Comparison of ENCODE assay signal across 26 cellular contexts in the genomic region with DNA sequence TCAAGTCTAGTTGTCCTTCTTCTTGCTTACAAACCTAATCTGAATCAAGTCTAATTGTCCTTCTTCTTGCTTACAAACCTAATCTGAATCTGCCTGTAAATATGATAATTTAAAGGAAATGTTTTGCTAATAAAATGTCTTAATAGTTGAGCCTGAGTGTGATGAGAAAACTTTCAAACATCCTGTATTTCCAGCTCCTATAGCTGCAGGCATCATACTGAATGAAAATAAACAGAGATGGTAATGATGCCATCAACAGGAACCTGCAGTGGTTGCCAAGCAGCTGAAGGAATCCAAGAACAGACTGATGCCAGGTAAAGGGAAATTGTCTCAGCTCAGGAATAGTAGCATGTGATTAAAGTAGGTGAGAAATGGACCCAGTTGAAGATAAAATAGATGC.
A peak's percentile ranks its signal among the peaks of the same experiment; 100 is the strongest.
DNase-seq lines count a peak whose midpoint lies in the region; ATAC-seq, FAIRE-seq and TF ChIP-seq lines count a peak whose summit lies in the region.
"Had no signal": no experiment of that assay in that cellular context is flagged by ENCODE, and none has a peak within 500 bp of the region (broad histone marks: within the 10 kb centered on the region; RNA-seq: fewer than 3 reads in every experiment).

No MANE protein-coding gene starts in this region.

- no peak overlapping the region for H4K8ac ChIP-seq in trophoblast cell (ENCODE audit: low read depth, low read length)

- in situ Hi-C loops in T47D (cut with HindIII; ENCODE audit: low pct_unique_long_range_greater_than_20kb, low sequenced_read_pairs) (no loop called here), mammary epithelial cell (cut with MboI; ENCODE audit: low sequenced_read_pairs in 2 of 2) (no loop called here)

- no peak overlapping the region for H3K18ac ChIP-seq in trophoblast cell (ENCODE audit: low read length)

- H2BK12ac ChIP-seq in trophoblast cell (ENCODE audit: low read length) = no peak overlapping the region

- no peaks in the 10 kb centered on the region for H4K20me1 ChIP-seq in mammary epithelial cell (ENCODE audit: insufficient read depth, low read length)
- H4K20me1 ChIP-seq: BLaER1 had no signal

- CTCF ChIA-PET in mammary epithelial cell (lab: Charles Lee; ENCODE audit: low non-redundant PET) = no interaction called here

- H3K9ac ChIP-seq in mammary epithelial cell (ENCODE audit: insufficient read depth, low read length) = no peak overlapping the region
- H3K9ac ChIP-seq in trophoblast cell (ENCODE audit: low read length) = no peak overlapping the region
- H3K9ac ChIP-seq: BLaER1 had no signal

- H3K27ac ChIP-seq in mammary epithelial cell (ENCODE audit: insufficient read depth, low read depth, low read length) (no peak overlapping the region), trophoblast cell (ENCODE audit: low read depth, low read length) (no peak overlapping the region)
- H3K27ac ChIP-seq: BLaER1 had no signal

- H3K9me3 ChIP-seq in mammary epithelial cell (replicated peaks; ENCODE audit: insufficient read depth, low read length) (peaks cover 5% of the 10 kb centered on the region), trophoblast cell (ENCODE audit: insufficient read depth, low read depth, low read length) (peaks cover 4% of the 10 kb centered on the region)
- H3K9me3 ChIP-seq: BE2C had no signal

- no peak overlapping the region for H2AFZ ChIP-seq in mammary epithelial cell (ENCODE audit: low read depth, low read length)
- H2AFZ ChIP-seq in trophoblast cell (ENCODE audit: insufficient read depth, low read length, poor library complexity) = no peak overlapping the region

- intact Hi-C loops in mammary epithelial cell (cut with micrococcal nuclease) = no loop called here

- dilution Hi-C loops in mammary epithelial cell (cut with HindIII; ENCODE audit: low sequenced_read_pairs) = no loop called here

- H3K79me1 ChIP-seq in trophoblast cell (ENCODE audit: low read length) = no peaks in the 10 kb centered on the region

- H2BK120ac ChIP-seq in trophoblast cell (ENCODE audit: insufficient read depth, low read length, poor library complexity) = no peak overlapping the region

- H3K4me3 ChIP-seq in mammary epithelial cell (replicated peaks in 1 of 3; ENCODE audit: insufficient read depth in 1 of 3, low read depth in 2 of 3, low read length in 3 of 3) (no peak overlapping the region), bronchial epithelial cell (ENCODE audit: low read depth, low read length) (no peak overlapping the region), trophoblast cell (ENCODE audit: low read depth, low read length) (no peak overlapping the region)
- H3K4me3 ChIP-seq: BLaER1, GM12878 had no signal

- peaks cover 2% of the 10 kb centered on the region for H3K27me3 ChIP-seq in mammary epithelial cell (ENCODE audit: insufficient read depth, low read length)
- H3K27me3 ChIP-seq in bronchial epithelial cell (ENCODE audit: control insufficient read depth, insufficient read depth, low read length) = no peaks in the 10 kb centered on the region
- H3K27me3 ChIP-seq in trophoblast cell (ENCODE audit: insufficient read depth, low read length) = no peaks in the 10 kb centered on the region
- H3K27me3 ChIP-seq: BE2C had no signal

- no peaks in the 10 kb centered on the region for H3K79me2 ChIP-seq in mammary epithelial cell (ENCODE audit: insufficient read depth, low read length)
- H3K79me2 ChIP-seq in trophoblast cell (ENCODE audit: control insufficient read depth, insufficient read depth, low read length, poor library complexity) = no peaks in the 10 kb centered on the region

- H3K14ac ChIP-seq in trophoblast cell (ENCODE audit: low read length) = no peak overlapping the region

- H4K12ac ChIP-seq in trophoblast cell (ENCODE audit: low read depth, low read length) = no peak overlapping the region

- TF ChIP-seq CTCF in mammary epithelial cell (conservative IDR thresholded peaks at IDR 0.05 in 1 of 2, IDR thresholded peaks at IDR 0.05 in 1 of 2; ENCODE audit: extremely low read depth in 1 of 2, insufficient read depth in 1 of 2, low read depth in 1 of 2, low read length in 2 of 2) (no peak), bronchial epithelial cell (IDR thresholded peaks at IDR 0.05; ENCODE audit: insufficient read depth, low read length, severe bottlenecking) (no peak)

- H3K23ac ChIP-seq in trophoblast cell (ENCODE audit: low read length) = no peak overlapping the region

- H3K4me2 ChIP-seq in mammary epithelial cell (ENCODE audit: insufficient read depth, low read depth, low read length) (no peak overlapping the region), trophoblast cell (ENCODE audit: low read length) (no peak overlapping the region)
- H3K4me2 ChIP-seq: BLaER1 had no signal

- DNase-seq in T47D (ENCODE audit: low read depth in 1 of 2, low spot score in 1 of 2) (peak; percentile 5 to 84), mammary epithelial cell (no peak), bronchial epithelial cell (ENCODE audit: low read depth) (peak; percentile 11), trophoblast cell (peak; percentile 16 to 75), GM19240 (ENCODE audit: insufficient read length, low spot score) (no peak)
- DNase-seq: 8988T; ACHN; BE2C; C1 segment of cervical spinal cord; CD4-positive, alpha-beta memory T cell; CD4-positive, CD25-positive, alpha-beta regulatory T cell; CD8-positive, alpha-beta memory T cell; COR-L47; DMS 273 treated with DMSO at 0.1 percent for 48 hours; DMS153; DMS53; DMS79; DND-41; EL; GDM1 had no signal

- no peak overlapping the region for H2BK5ac ChIP-seq in trophoblast cell (ENCODE audit: low read depth, low read length, poor library complexity)

- no peaks in the 10 kb centered on the region for H3K4me1 ChIP-seq in mammary epithelial cell (ENCODE audit: insufficient read depth, low read length)
- no peaks in the 10 kb centered on the region for H3K4me1 ChIP-seq in trophoblast cell (ENCODE audit: control insufficient read depth in 1 of 2, insufficient read depth in 2 of 2, low read length in 2 of 2)
- H3K4me1 ChIP-seq: BE2C, BLaER1 had no signal

- H3K4ac ChIP-seq in trophoblast cell (ENCODE audit: low read depth, low read length) = no peak overlapping the region

- H4K91ac ChIP-seq in trophoblast cell (ENCODE audit: low read depth, low read length) = no peak overlapping the region

- no peak overlapping the region for H2AK5ac ChIP-seq in trophoblast cell (ENCODE audit: low read length)

- H3K36me3 ChIP-seq in mammary epithelial cell (ENCODE audit: insufficient read depth, low read length) = no peaks in the 10 kb centered on the region
- no peaks in the 10 kb centered on the region for H3K36me3 ChIP-seq in bronchial epithelial cell (ENCODE audit: control insufficient read depth, insufficient read depth, low read length)
- no peaks in the 10 kb centered on the region for H3K36me3 ChIP-seq in trophoblast cell (ENCODE audit: control insufficient read depth in 1 of 2, insufficient read depth in 2 of 2, low read length in 2 of 2)
- H3K36me3 ChIP-seq: BE2C, BLaER1 had no signal

- BruUV-seq in mammary epithelial cell (replicated peaks; lab: Mats Ljungman, UMichigan) = no TSS peak

- no peak for ATAC-seq in GM19328 (IDR thresholded peaks at IDR 0.05; ENCODE audit: unreplicated experiment)
- ATAC-seq: GM12878 had no signal

- FAIRE-seq in bronchial epithelial cell (lab: Jason Lieb, UNC) = no peak
- FAIRE-seq: A204.1, GM12878, GM12892, GM18507 had no signal

Comparison
In these comparisons a context has a peak if more than half of its experiments do, and no peak if none do; other contexts are left out.
1. DNase-seq: peak in T47D (2 of 2), bronchial epithelial cell (single experiment) and trophoblast cell (2 of 2); none in mammary epithelial cell (single experiment) and GM19240 (single experiment).